ENCODE assay signal across 23 cellular contexts in genomic region chr17:1371893-1372590, GRCh38. TPM values are rescaled to one million over a fixed set of nuclear protein-coding genes. Genes with fewer than 3 reads are reported as not detected.
DNase-seq lines count a peak whose midpoint lies in the region; ATAC-seq and TF ChIP-seq lines count a peak whose summit lies in the region.
"Had no signal": no experiment of that assay in that cellular context is flagged by ENCODE, and none has a peak within 500 bp of the region (broad histone marks: within the 10 kb centered on the region; RNA-seq: fewer than 3 reads in every experiment).

No MANE protein-coding gene starts in this region.

- H3K9me3 ChIP-seq in HEK293 (ENCODE audit: control insufficient read depth, insufficient read depth, low read depth, low read length) (no peaks in the 10 kb centered on the region), trophoblast cell (ENCODE audit: insufficient read depth, low read depth, low read length) (peaks cover 2% of the 10 kb centered on the region)
- H3K9me3 ChIP-seq: A549, SK-N-SH, transverse colon had no signal

- no peaks in the 10 kb centered on the region for H3K79me1 ChIP-seq in trophoblast cell (ENCODE audit: low read length)

- H3K79me2 ChIP-seq in trophoblast cell (ENCODE audit: control insufficient read depth, insufficient read depth, low read length, poor library complexity): peaks cover 32% of the 10 kb centered on the region

- H4K91ac ChIP-seq in trophoblast cell (ENCODE audit: low read depth, low read length): no peak overlapping the region

- no peak overlapping the region for H3K4me3 Mint-ChIP-seq in activated CD8-positive, alpha-beta T cell treated with anti-CD3 and anti-CD28 coated beads for 36 hours
- H3K4me3 Mint-ChIP-seq in activated CD8-positive, alpha-beta T cell treated with anti-CD3 and anti-CD28 coated beads, Interleukin-2, amount 10 ng/mL, durations not matched to agents 7 days and 5 days: no peak overlapping the region
- H3K4me3 Mint-ChIP-seq in brain: no peak overlapping the region
- H3K4me3 Mint-ChIP-seq: activated naive CD8-positive, alpha-beta T cell treated with anti-CD3 and anti-CD28 coated beads, Interleukin-2, amount 10 ng/mL, durations not matched to agents 7 days and 5 days had no signal

- no peaks in the 10 kb centered on the region for H3K9me3 Mint-ChIP-seq in activated CD8-positive, alpha-beta T cell treated with anti-CD3 and anti-CD28 coated beads for 36 hours
- no peaks in the 10 kb centered on the region for H3K9me3 Mint-ChIP-seq in activated CD8-positive, alpha-beta T cell treated with anti-CD3 and anti-CD28 coated beads, Interleukin-2, amount 10 ng/mL, durations not matched to agents 7 days and 5 days (ENCODE audit: insufficient read depth)
- H3K9me3 Mint-ChIP-seq in brain: no peaks in the 10 kb centered on the region
- H3K9me3 Mint-ChIP-seq: activated naive CD8-positive, alpha-beta T cell treated with anti-CD3 and anti-CD28 coated beads, Interleukin-2, amount 10 ng/mL, durations not matched to agents 7 days and 5 days had no signal

- peak overlapping the region; percentile 55 for H3K27ac Mint-ChIP-seq in activated CD8-positive, alpha-beta T cell treated with anti-CD3 and anti-CD28 coated beads for 36 hours
- H3K27ac Mint-ChIP-seq in activated CD8-positive, alpha-beta T cell treated with anti-CD3 and anti-CD28 coated beads, Interleukin-2, amount 10 ng/mL, durations not matched to agents 7 days and 5 days: no peak overlapping the region
- H3K27ac Mint-ChIP-seq in brain: peak overlapping the region in 3 of 5 experiments; percentile 17 to 48 (median 26)
- H3K27ac Mint-ChIP-seq: activated naive CD8-positive, alpha-beta T cell treated with anti-CD3 and anti-CD28 coated beads, Interleukin-2, amount 10 ng/mL, durations not matched to agents 7 days and 5 days had no signal

- H2AK5ac ChIP-seq in trophoblast cell (ENCODE audit: low read length): no peak overlapping the region

- no peak overlapping the region for H4K12ac ChIP-seq in trophoblast cell (ENCODE audit: low read depth, low read length)

- peaks cover 63% of the 10 kb centered on the region for H3K4me1 Mint-ChIP-seq in activated CD8-positive, alpha-beta T cell treated with anti-CD3 and anti-CD28 coated beads for 36 hours (ENCODE audit: low read depth)
- H3K4me1 Mint-ChIP-seq in activated CD8-positive, alpha-beta T cell treated with anti-CD3 and anti-CD28 coated beads, Interleukin-2, amount 10 ng/mL, durations not matched to agents 7 days and 5 days (ENCODE audit: low read depth): peaks cover 51% of the 10 kb centered on the region
- H3K4me1 Mint-ChIP-seq in brain: peaks cover 74% of the 10 kb centered on the region

- no peak overlapping the region for H2BK120ac ChIP-seq in trophoblast cell (ENCODE audit: insufficient read depth, low read length, poor library complexity)

- H3K14ac ChIP-seq in trophoblast cell (ENCODE audit: low read length): no peak overlapping the region

- H3K4me1 ChIP-seq in HEK293 (ENCODE audit: control insufficient read depth, insufficient read depth, low read length) (peaks cover 58% of the 10 kb centered on the region), trophoblast cell (ENCODE audit: control insufficient read depth in 1 of 2, insufficient read depth in 2 of 2, low read length in 2 of 2) (peaks cover 0 to 5% of the 10 kb centered on the region in 2 experiments)

- DNase-seq in activated CD8-positive, alpha-beta T cell treated with anti-CD3 and anti-CD28 coated beads for 36 hours: no peak
- DNase-seq in activated CD8-positive, alpha-beta T cell treated with anti-CD3 and anti-CD28 coated beads, Interleukin-2, amount 10 ng/mL, durations not matched to agents 7 days and 5 days: no peak
- DNase-seq in trophoblast cell (no peak), NCI-H226 (no peak), ACHN (no peak)
- DNase-seq: activated naive CD8-positive, alpha-beta T cell treated with anti-CD3 and anti-CD28 coated beads, Interleukin-2, amount 10 ng/mL, durations not matched to agents 7 days and 5 days; activated T-cell treated with anti-CD3 and anti-CD28 coated beads, Interleukin-2, amount 50 U/mL, for 1 hour; brain microvascular endothelial cell; C1 segment of cervical spinal cord; NCI-H146; NCI-H2171; NCI-H524 treated with DMSO at 0.1 percent for 48 hours; RPMI8226; SK-N-SH; stimulated activated CD4-positive, alpha-beta T cell treated with anti-CD3 and anti-CD28 coated beads, Interleukin-4, amount 100 ng/mL, for 24 hours; stimulated activated naive CD8-positive, alpha-beta T cell treated with anti-CD3 and anti-CD28 coated beads, Interleukin-15, Interleukin-2, amounts not matched to agents 100 U/mL and 50 U/mL, for 24 hours; transverse colon; WERI-Rb-1 had no signal

- H3K27me3 Mint-ChIP-seq in activated CD8-positive, alpha-beta T cell treated with anti-CD3 and anti-CD28 coated beads for 36 hours: no peaks in the 10 kb centered on the region
- H3K27me3 Mint-ChIP-seq in activated CD8-positive, alpha-beta T cell treated with anti-CD3 and anti-CD28 coated beads, Interleukin-2, amount 10 ng/mL, durations not matched to agents 7 days and 5 days (ENCODE audit: low read depth): no peaks in the 10 kb centered on the region
- no peaks in the 10 kb centered on the region for H3K27me3 Mint-ChIP-seq in brain
- H3K27me3 Mint-ChIP-seq: activated naive CD8-positive, alpha-beta T cell treated with anti-CD3 and anti-CD28 coated beads, Interleukin-2, amount 10 ng/mL, durations not matched to agents 7 days and 5 days had no signal

- no peak overlapping the region for H2AFZ ChIP-seq in trophoblast cell (ENCODE audit: insufficient read depth, low read length, poor library complexity)

- WGBS in trophoblast cell (ENCODE audit: extremely low coverage, insufficient coverage, insufficient read length): no CpG with 5 or more reads among the region's 17 CpGs

- H3K9ac ChIP-seq in trophoblast cell (ENCODE audit: low read length): no peak overlapping the region
- H3K9ac ChIP-seq: SK-N-SH had no signal

- no peak overlapping the region for H3K27ac ChIP-seq in HEK293 (ENCODE audit: extremely low read depth, low read depth, low read length)
- H3K27ac ChIP-seq in trophoblast cell (ENCODE audit: low read depth, low read length): no peak overlapping the region
- H3K27ac ChIP-seq: A549, brain microvascular endothelial cell, WERI-Rb-1 had no signal

- H3K23ac ChIP-seq in trophoblast cell (ENCODE audit: low read length): no peak overlapping the region

- peak overlapping the region; percentile 35 for H3K4ac ChIP-seq in trophoblast cell (ENCODE audit: low read depth, low read length)

- H3K27me3 ChIP-seq in trophoblast cell (ENCODE audit: insufficient read depth, low read length): no peaks in the 10 kb centered on the region
- H3K27me3 ChIP-seq: brain microvascular endothelial cell, transverse colon had no signal

- peaks cover 22 to 37% of the 10 kb centered on the region in 2 experiments; a peak in 2 of 3 replicates for H3K36me3 ChIP-seq in HEK293 (ENCODE audit: control insufficient read depth in 2 of 2, insufficient read depth in 1 of 2, low read length in 2 of 2)
- H3K36me3 ChIP-seq in trophoblast cell (ENCODE audit: control insufficient read depth in 1 of 2, insufficient read depth in 2 of 2, low read length in 2 of 2): peaks cover 4 to 16% of the 10 kb centered on the region in 2 experiments
- H3K36me3 ChIP-seq: transverse colon had no signal

- no peak overlapping the region for H2BK5ac ChIP-seq in trophoblast cell (ENCODE audit: low read depth, low read length, poor library complexity)

- POLR2A ChIA-PET in activated CD8-positive, alpha-beta T cell treated with anti-CD3 and anti-CD28 coated beads for 36 hours (lab: Charles Lee): interaction anchor here (1.0 to 2.7 kb wide), 7 partner anchors 10 to 144 kb away, joined by 3 to 9 read pairs (median 5); partner anchors contain the start of genes INPP5K and YWHAE
- POLR2A ChIA-PET in activated CD8-positive, alpha-beta T cell treated with anti-CD3 and anti-CD28 coated beads, Interleukin-2, amount 10 ng/mL, durations not matched to agents 7 days and 5 days (lab: Charles Lee): no interaction called here
- POLR2A ChIA-PET in HEK293 (lab: Yijun Ruan, JAX): interaction anchor here (0.6 to 1.1 kb wide), 4 partner anchors 20 to 344 kb away, joined by 3 to 4 read pairs (median 3); partner anchors contain the start of genes INPP5K and YWHAE

- no peak for ATAC-seq in activated CD8-positive, alpha-beta T cell treated with anti-CD3 and anti-CD28 coated beads for 36 hours
- no peak for ATAC-seq in activated CD8-positive, alpha-beta T cell treated with anti-CD3 and anti-CD28 coated beads, Interleukin-2, amount 10 ng/mL, durations not matched to agents 7 days and 5 days
- no peak for ATAC-seq in GM21367 (IDR thresholded peaks at IDR 0.05; ENCODE audit: unreplicated experiment)
- ATAC-seq: A549; stimulated activated naive CD8-positive, alpha-beta T cell treated with anti-CD3 and anti-CD28 coated beads, Interleukin-15, Interleukin-2, amounts not matched to agents 100 U/mL and 50 U/mL, for 24 hours had no signal

- H3K4me3 ChIP-seq in HEK293 (ENCODE audit: low read depth, low read length): no peak overlapping the region
- H3K4me3 ChIP-seq in trophoblast cell (ENCODE audit: low read depth, low read length): no peak overlapping the region
- H3K4me3 ChIP-seq: A549, lung, transverse colon had no signal

- H2BK12ac ChIP-seq in trophoblast cell (ENCODE audit: low read length): no peak overlapping the region

- intact Hi-C loops in activated CD8-positive, alpha-beta T cell treated with anti-CD3 and anti-CD28 coated beads for 36 hours (cut with micrococcal nuclease): no loop called here

- H4K8ac ChIP-seq in trophoblast cell (ENCODE audit: low read depth, low read length): no peak overlapping the region

- peaks cover 28% of the 10 kb centered on the region for H3K36me3 Mint-ChIP-seq in activated CD8-positive, alpha-beta T cell treated with anti-CD3 and anti-CD28 coated beads for 36 hours (ENCODE audit: low read depth)
- peaks cover 32% of the 10 kb centered on the region for H3K36me3 Mint-ChIP-seq in activated CD8-positive, alpha-beta T cell treated with anti-CD3 and anti-CD28 coated beads, Interleukin-2, amount 10 ng/mL, durations not matched to agents 7 days and 5 days (ENCODE audit: low read depth)
- H3K36me3 Mint-ChIP-seq in brain: peaks cover 59% of the 10 kb centered on the region

- TF ChIP-seq CTCF in activated CD8-positive, alpha-beta T cell treated with anti-CD3 and anti-CD28 coated beads for 36 hours (IDR thresholded peaks at IDR 0.05): no peak
- TF ChIP-seq CTCF in HEK293 (tag by site-specific recombination; IDR thresholded peaks at IDR 0.05) (no peak), brain (conservative IDR thresholded peaks at IDR 0.05) (no peak)

- H3K4me2 ChIP-seq in trophoblast cell (ENCODE audit: low read length): no peak overlapping the region
- H3K4me2 ChIP-seq: A549, SK-N-SH had no signal

- CTCF ChIA-PET in activated CD8-positive, alpha-beta T cell treated with anti-CD3 and anti-CD28 coated beads for 36 hours (lab: Charles Lee): interaction anchor here (0.8 to 1.9 kb wide), 8 partner anchors 10 to 258 kb away, joined by 3 to 6 read pairs (median 3); partner anchors contain the start of gene INPP5K
- CTCF ChIA-PET in activated CD8-positive, alpha-beta T cell treated with anti-CD3 and anti-CD28 coated beads, Interleukin-2, amount 10 ng/mL, durations not matched to agents 7 days and 5 days (lab: Charles Lee): interaction anchor here (0.6 to 1.8 kb wide), 4 partner anchors 10 to 258 kb away, joined by 3 to 7 read pairs (median 4); partner anchors contain the start of gene INPP5K
- CTCF ChIA-PET in HEK293 (lab: Yijun Ruan, JAX): interaction anchor here (0.8 to 1.3 kb wide), 3 partner anchors 9 to 15 kb away, joined by 4 to 9 read pairs (median 5); no protein-coding TSS in a partner anchor

- no peak overlapping the region for H3K18ac ChIP-seq in trophoblast cell (ENCODE audit: low read length)

- in situ Hi-C loops in ACHN (cut with HindIII; ENCODE audit: low pct_ligation_motif_present, low pct_unique_long_range_greater_than_20kb, low sequenced_read_pairs): no loop called here

RNA-seq across cellular contexts. Expression of gene YWHAE, which starts 28.0 kb away (rescaled TPM):
- 100 to 1,000 TPM; 425 to 440 TPM for total RNA-seq in activated CD8-positive, alpha-beta T cell treated with anti-CD3 and anti-CD28 coated beads for 36 hours
- 100 to 1,000 TPM; 393 to 414 TPM for total RNA-seq in activated CD8-positive, alpha-beta T cell treated with anti-CD3 and anti-CD28 coated beads, Interleukin-2, amount 10 ng/mL, durations not matched to agents 7 days and 5 days
- polyA plus RNA-seq in brain (ENCODE audit: insufficient read depth, low read depth, low replicate concordance): 1,200 TPM
- polyA plus RNA-seq in trophoblast cell (2013): 619 and 645 TPM in 2 replicates
